ENCODE assay signal across 27 cellular contexts in the genomic region with DNA sequence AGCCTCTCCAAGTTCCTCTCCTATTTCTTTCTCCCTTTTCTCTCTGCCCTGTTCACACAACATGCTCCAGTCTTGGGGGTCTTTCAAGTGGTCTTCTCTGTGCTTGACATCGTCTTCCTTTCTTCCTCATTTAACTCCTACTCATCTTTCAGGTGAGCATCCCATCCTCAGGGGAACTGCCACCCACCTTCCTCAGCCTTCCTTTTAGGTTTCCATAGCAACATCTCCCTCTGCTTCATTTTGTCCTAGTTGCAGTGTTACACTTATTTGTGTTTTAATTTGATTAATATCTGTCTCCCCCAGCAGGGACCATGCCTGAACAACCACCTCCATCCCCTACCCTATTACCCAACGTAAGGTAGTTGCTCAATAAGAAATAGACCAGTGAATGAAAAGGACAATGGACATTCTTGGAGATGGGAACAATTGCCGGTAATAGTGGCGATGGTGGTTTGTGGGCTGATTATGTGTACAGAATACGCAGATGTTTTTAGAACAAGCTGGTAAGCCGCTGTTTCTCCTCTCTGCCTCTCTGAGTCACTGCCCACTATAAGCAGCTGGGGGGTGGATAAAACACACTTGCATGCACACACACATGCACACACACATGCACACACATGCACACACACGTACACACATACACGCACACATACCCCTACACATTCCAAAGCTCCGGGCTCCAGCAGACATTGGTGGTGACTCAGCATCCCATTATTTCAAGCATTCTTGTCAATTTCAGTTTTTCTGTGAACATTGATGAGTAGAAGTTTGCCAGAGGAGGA.
A peak's percentile ranks its signal among the peaks of the same experiment; 100 is the strongest.
DNase-seq lines count a peak whose midpoint lies in the region; ATAC-seq and TF ChIP-seq lines count a peak whose summit lies in the region.
"Had no signal": no experiment of that assay in that cellular context is flagged by ENCODE, and none has a peak within 500 bp of the region (broad histone marks: within the 10 kb centered on the region; RNA-seq: fewer than 3 reads in every experiment).

No MANE protein-coding gene starts in this region.

- H3K9me3 Mint-ChIP-seq in GM23338: no peaks in the 10 kb centered on the region
- H3K9me3 Mint-ChIP-seq: activated CD4-positive, alpha-beta memory T cell treated with anti-CD3 and anti-CD28 coated beads for 36 hours; CD4-positive, alpha-beta T cell had no signal

- no peak overlapping the region for H3K27ac ChIP-seq in GM23338 (ENCODE audit: low read depth)
- peak overlapping the region; percentile 31 for H3K27ac ChIP-seq in mesodermal cell (ENCODE audit: low read depth, low read length, severe bottlenecking)
- H3K27ac ChIP-seq: ascending aorta, esophagus squamous epithelium, skin epidermis, thyroid gland had no signal

- TF ChIP-seq CTCF in GM23338 (conservative IDR thresholded peaks at IDR 0.05; ENCODE audit: low read depth in 2 of 2): no peak
- no peak for TF ChIP-seq CTCF in astrocyte of the spinal cord (IDR thresholded peaks at IDR 0.05; ENCODE audit: low read depth, low read length)

- in situ Hi-C loops in astrocyte of the spinal cord (cut with HindIII; ENCODE audit: low sequenced_read_pairs): no loop called here

- H3K27me3 ChIP-seq in GM23338 (ENCODE audit: insufficient read depth): no peaks in the 10 kb centered on the region
- H3K27me3 ChIP-seq: ascending aorta, thyroid gland had no signal

- H4K20me1 ChIP-seq in GM23338 (replicated peaks; ENCODE audit: insufficient read depth): no peaks in the 10 kb centered on the region

- H3K4me3 Mint-ChIP-seq in GM23338: no peak overlapping the region
- H3K4me3 Mint-ChIP-seq: activated CD4-positive, alpha-beta memory T cell treated with anti-CD3 and anti-CD28 coated beads for 36 hours; CD4-positive, alpha-beta T cell; nephron; WTC11 had no signal

- H3K79me2 ChIP-seq in GM23338 (replicated peaks; ENCODE audit: insufficient read depth): no peaks in the 10 kb centered on the region

- no peaks in the 10 kb centered on the region for H3K36me3 Mint-ChIP-seq in GM23338 (ENCODE audit: low read depth)
- H3K36me3 Mint-ChIP-seq: activated CD4-positive, alpha-beta memory T cell treated with anti-CD3 and anti-CD28 coated beads for 36 hours; WTC11 had no signal

- no peaks in the 10 kb centered on the region for H3K9me3 ChIP-seq in mesodermal cell (ENCODE audit: control insufficient read depth, low read length)
- H3K9me3 ChIP-seq: ascending aorta, esophagus squamous epithelium, thyroid gland had no signal

- peaks cover 9% of the 10 kb centered on the region for H3K4me1 ChIP-seq in GM23338 (ENCODE audit: insufficient read depth)
- H3K4me1 ChIP-seq in mesodermal cell (ENCODE audit: control insufficient read depth, insufficient read depth, low read length, poor library complexity, severe bottlenecking): peaks cover 9% of the 10 kb centered on the region
- H3K4me1 ChIP-seq: ascending aorta, thyroid gland had no signal

- no peak overlapping the region for H3K4me3 ChIP-seq in GM23338
- H3K4me3 ChIP-seq in astrocyte of the spinal cord (ENCODE audit: low read depth, low read length): no peak overlapping the region
- H3K4me3 ChIP-seq in mesodermal cell (ENCODE audit: extremely low read depth, insufficient read depth, low read length, poor library complexity, severe bottlenecking): no peak overlapping the region
- H3K4me3 ChIP-seq: ascending aorta, esophagus squamous epithelium, skin epidermis, thyroid gland had no signal

- DNase-seq in GM23338 (ENCODE audit: low spot score) (no peak), MV-4-11 (lab: John Stamatoyannopoulos, UW) (peak; percentile 10), astrocyte of the spinal cord (ENCODE audit: low read depth, low spot score) (peak; percentile 52), iPS-NIHi11 (ENCODE audit: low spot score) (no peak), GDM1 (lab: John Stamatoyannopoulos, UW) (no peak), globus pallidus (ENCODE audit: low spot score) (no peak)
- DNase-seq: activated CD4-positive, alpha-beta memory T cell treated with anti-CD3 and anti-CD28 coated beads for 36 hours; activated naive CD4-positive, alpha-beta T cell; CD4-positive, alpha-beta T cell; effector CD8-positive, alpha-beta T cell; esophagus squamous epithelium; GF-D8; HCEC 1CT; midbrain; NCI-H1417; NCI-H2107; NCI-H526 treated with DMSO at 0.1 percent for 48 hours; SIG-M5; stimulated activated naive CD4-positive, alpha-beta T cell treated with Interleukin-2 at 50 U/mL for 16 hours; thyroid gland had no signal

- 85 to 90% methylated on average over 5 to 7 of the region's 9 CpGs for WGBS in mesodermal cell (ENCODE audit: insufficient coverage in 2 of 2), 2 experiments

- no peaks in the 10 kb centered on the region for H3F3A ChIP-seq in GM23338 (replicated peaks; ENCODE audit: low read depth)

- H3K36me3 ChIP-seq in GM23338 (ENCODE audit: insufficient read depth) (no peaks in the 10 kb centered on the region), mesodermal cell (ENCODE audit: control insufficient read depth, insufficient read depth, low read length) (no peaks in the 10 kb centered on the region)
- H3K36me3 ChIP-seq: ascending aorta, esophagus squamous epithelium, thyroid gland had no signal

- H3K9me2 ChIP-seq in GM23338 (ENCODE audit: insufficient read depth): 0 out of 2 replicates have a peak, but pooled peaks cover 3% of the 10 kb centered on the region

- H3K27ac Mint-ChIP-seq in GM23338: peak overlapping the region; percentile 68
- H3K27ac Mint-ChIP-seq: activated CD4-positive, alpha-beta memory T cell treated with anti-CD3 and anti-CD28 coated beads for 36 hours; CD4-positive, alpha-beta T cell; nephron had no signal

- H3K4me2 ChIP-seq in GM23338: 0 out of 2 replicates have a peak overlapping the region, but pooled peaks have one; percentile 23

- no peak overlapping the region for H2AFZ ChIP-seq in GM23338

- peaks cover 35% of the 10 kb centered on the region for H3K4me1 Mint-ChIP-seq in GM23338
- H3K4me1 Mint-ChIP-seq: nephron had no signal

- no peak for ATAC-seq in GM23338
- no peak for ATAC-seq in GM19023 (IDR thresholded peaks at IDR 0.05; ENCODE audit: unreplicated experiment)
- ATAC-seq: left lobe of liver had no signal

- no peaks in the 10 kb centered on the region for H3K27me3 Mint-ChIP-seq in GM23338 (ENCODE audit: insufficient read depth, low read depth, poor library complexity)
- H3K27me3 Mint-ChIP-seq: CD4-positive, alpha-beta T cell had no signal

TF ChIP-seq in GM23338, 12 proteins besides CTCF, POLR2A, EP300 and RAD21 (continues in another document):
- TF ChIP-seq, protein P1, sequence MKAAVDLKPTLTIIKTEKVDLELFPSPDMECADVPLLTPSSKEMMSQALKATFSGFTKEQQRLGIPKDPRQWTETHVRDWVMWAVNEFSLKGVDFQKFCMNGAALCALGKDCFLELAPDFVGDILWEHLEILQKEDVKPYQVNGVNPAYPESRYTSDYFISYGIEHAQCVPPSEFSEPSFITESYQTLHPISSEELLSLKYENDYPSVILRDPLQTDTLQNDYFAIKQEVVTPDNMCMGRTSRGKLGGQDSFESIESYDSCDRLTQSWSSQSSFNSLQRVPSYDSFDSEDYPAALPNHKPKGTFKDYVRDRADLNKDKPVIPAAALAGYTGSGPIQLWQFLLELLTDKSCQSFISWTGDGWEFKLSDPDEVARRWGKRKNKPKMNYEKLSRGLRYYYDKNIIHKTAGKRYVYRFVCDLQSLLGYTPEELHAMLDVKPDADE (IDR thresholded peaks at IDR 0.05): no peak
- TF ChIP-seq CREB1 (CRISPR knock-in tag; IDR thresholded peaks at IDR 0.05; ENCODE audit: low read depth) (no peak), STAT1 (IDR thresholded peaks at IDR 0.05; ENCODE audit: unreplicated experiment) (no peak), ZNF331 (CRISPR knock-in tag; IDR thresholded peaks at IDR 0.05; ENCODE audit: low read depth) (no peak), NANOG (IDR thresholded peaks at IDR 0.05; ENCODE audit: borderline replicate concordance) (no peak)
- TF ChIP-seq, protein P2, sequence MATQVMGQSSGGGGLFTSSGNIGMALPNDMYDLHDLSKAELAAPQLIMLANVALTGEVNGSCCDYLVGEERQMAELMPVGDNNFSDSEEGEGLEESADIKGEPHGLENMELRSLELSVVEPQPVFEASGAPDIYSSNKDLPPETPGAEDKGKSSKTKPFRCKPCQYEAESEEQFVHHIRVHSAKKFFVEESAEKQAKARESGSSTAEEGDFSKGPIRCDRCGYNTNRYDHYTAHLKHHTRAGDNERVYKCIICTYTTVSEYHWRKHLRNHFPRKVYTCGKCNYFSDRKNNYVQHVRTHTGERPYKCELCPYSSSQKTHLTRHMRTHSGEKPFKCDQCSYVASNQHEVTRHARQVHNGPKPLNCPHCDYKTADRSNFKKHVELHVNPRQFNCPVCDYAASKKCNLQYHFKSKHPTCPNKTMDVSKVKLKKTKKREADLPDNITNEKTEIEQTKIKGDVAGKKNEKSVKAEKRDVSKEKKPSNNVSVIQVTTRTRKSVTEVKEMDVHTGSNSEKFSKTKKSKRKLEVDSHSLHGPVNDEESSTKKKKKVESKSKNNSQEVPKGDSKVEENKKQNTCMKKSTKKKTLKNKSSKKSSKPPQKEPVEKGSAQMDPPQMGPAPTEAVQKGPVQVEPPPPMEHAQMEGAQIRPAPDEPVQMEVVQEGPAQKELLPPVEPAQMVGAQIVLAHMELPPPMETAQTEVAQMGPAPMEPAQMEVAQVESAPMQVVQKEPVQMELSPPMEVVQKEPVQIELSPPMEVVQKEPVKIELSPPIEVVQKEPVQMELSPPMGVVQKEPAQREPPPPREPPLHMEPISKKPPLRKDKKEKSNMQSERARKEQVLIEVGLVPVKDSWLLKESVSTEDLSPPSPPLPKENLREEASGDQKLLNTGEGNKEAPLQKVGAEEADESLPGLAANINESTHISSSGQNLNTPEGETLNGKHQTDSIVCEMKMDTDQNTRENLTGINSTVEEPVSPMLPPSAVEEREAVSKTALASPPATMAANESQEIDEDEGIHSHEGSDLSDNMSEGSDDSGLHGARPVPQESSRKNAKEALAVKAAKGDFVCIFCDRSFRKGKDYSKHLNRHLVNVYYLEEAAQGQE (IDR thresholded peaks at IDR 0.05; ENCODE audit: unreplicated experiment): no peak

Comparison
In these comparisons a context has a peak if more than half of its experiments do, and no peak if none do; other contexts are left out.
1. DNase-seq: peak in MV-4-11 (single experiment) and astrocyte of the spinal cord (single experiment); none in GM23338 (single experiment), iPS-NIHi11 (single experiment), GDM1 (single experiment) and globus pallidus (single experiment).